In the genomic region with DNA sequence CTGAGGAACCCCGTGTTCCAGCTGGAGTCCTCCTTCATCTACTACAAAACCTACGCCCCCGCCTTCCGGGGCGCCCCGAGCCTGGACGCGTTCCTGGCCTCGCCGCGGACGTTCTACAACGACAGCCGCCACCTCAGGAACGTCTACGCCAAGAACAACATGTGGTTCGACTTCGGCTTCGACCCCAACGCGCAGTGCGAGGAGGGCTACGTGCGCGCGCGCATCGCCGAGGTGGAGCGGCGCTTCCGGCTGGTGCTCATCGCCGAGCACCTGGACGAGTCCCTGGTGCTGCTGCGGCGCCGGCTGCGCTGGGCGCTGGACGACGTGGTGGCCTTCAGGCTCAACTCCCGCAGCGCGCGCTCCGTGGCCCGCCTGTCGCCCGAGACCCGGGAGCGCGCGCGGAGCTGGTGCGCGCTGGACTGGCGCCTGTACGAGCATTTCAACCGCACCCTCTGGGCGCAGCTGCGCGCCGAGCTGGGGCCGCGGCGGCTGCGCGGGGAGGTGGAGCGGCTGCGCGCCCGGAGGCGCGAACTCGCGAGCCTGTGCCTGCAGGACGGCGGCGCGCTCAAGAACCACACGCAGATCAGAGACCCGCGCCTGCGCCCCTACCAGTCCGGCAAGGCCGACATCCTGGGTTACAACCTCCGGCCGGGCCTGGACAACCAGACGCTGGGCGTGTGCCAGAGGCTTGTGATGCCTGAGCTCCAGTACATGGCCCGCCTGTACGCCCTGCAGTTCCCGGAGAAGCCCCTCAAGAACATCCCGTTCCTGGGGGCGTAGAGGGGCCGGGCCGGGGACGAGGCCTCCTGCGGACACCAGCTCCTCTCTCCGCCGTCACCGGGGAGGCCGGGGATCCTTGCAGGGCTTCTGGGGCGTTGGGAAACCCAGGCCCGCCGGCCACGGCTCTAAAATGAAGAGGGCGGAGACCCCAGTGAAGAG, we compare ENCODE assay signal across 8 cellular contexts. TPM values are rescaled to one million over a fixed set of nuclear protein-coding genes. Genes with fewer than 3 reads are reported as not detected.
A peak's percentile ranks its signal among the peaks of the same experiment; 100 is the strongest.
DNase-seq lines count a peak whose midpoint lies in the region; ATAC-seq, FAIRE-seq and TF ChIP-seq lines count a peak whose summit lies in the region.

No MANE protein-coding gene starts in this region.

- H3K27ac Mint-ChIP-seq in CD4-positive, CD25-positive, alpha-beta regulatory T cell = no peak overlapping the region

- BruUV-seq in Panc1 (replicated peaks; lab: Mats Ljungman, UMichigan) = TSS peak; percentile 67

- H3K9me3 Mint-ChIP-seq in CD4-positive, CD25-positive, alpha-beta regulatory T cell = no peaks in the 10 kb centered on the region

- TF ChIP-seq CTCF in Panc1 (IDR thresholded peaks at IDR 0.05) (no peak), breast epithelium (IDR thresholded peaks at IDR 0.05) (no peak)

- H3K36me3 ChIP-seq in CD4-positive, CD25-positive, alpha-beta regulatory T cell (ENCODE audit: control insufficient read depth, insufficient read depth, low read length) = no peaks in the 10 kb centered on the region
- H3K36me3 ChIP-seq in Panc1 (ENCODE audit: control insufficient read depth, insufficient read depth, low read length) = no peaks in the 10 kb centered on the region
- H3K36me3 ChIP-seq in breast epithelium = no peaks in the 10 kb centered on the region

- H3K36me3 Mint-ChIP-seq in CD4-positive, CD25-positive, alpha-beta regulatory T cell = no peaks in the 10 kb centered on the region

- peaks cover 12% of the 10 kb centered on the region for H3K27me3 Mint-ChIP-seq in CD4-positive, CD25-positive, alpha-beta regulatory T cell

- in situ Hi-C loops in Panc1 (cut with HindIII; ENCODE audit: low pct_unique_long_range_greater_than_20kb, low sequenced_read_pairs) = no loop called here

- peaks cover 23% of the 10 kb centered on the region for H3K4me1 ChIP-seq in CD4-positive, CD25-positive, alpha-beta regulatory T cell (ENCODE audit: control insufficient read depth, insufficient read depth, low read length, poor library complexity, severe bottlenecking)
- H3K4me1 ChIP-seq in Panc1 (ENCODE audit: control insufficient read depth, insufficient read depth, low read length) (peaks cover 20% of the 10 kb centered on the region), breast epithelium (no peaks in the 10 kb centered on the region)

- no peak for FAIRE-seq in HTR-8/SVneo (lab: Jason Lieb, UNC)

- no peak overlapping the region for H3K27ac ChIP-seq in CD4-positive, CD25-positive, alpha-beta regulatory T cell (ENCODE audit: insufficient read depth, low read length, poor library complexity, severe bottlenecking)
- H3K27ac ChIP-seq in Panc1 (ENCODE audit: low read length) (peak overlapping the region; percentile 83), breast epithelium (no peak overlapping the region)

- TF ChIP-seq POLR2A in breast epithelium (IDR thresholded peaks at IDR 0.05) = no peak

- intact Hi-C loops in Panc1 (cut with micrococcal nuclease; ENCODE audit: unreplicated experiment) = no loop called here
- intact Hi-C loops in breast epithelium (cut with DNase I; ENCODE audit: low total_unique reads) = no loop called here

- peaks cover 0 to 11% (median 0%) of the 10 kb centered on the region in 4 donors for H3K4me1 Mint-ChIP-seq in CD4-positive, CD25-positive, alpha-beta regulatory T cell

- no peak overlapping the region for H3K4me3 ChIP-seq in CD4-positive, CD25-positive, alpha-beta regulatory T cell (ENCODE audit: low read depth, low read length)
- H3K4me3 ChIP-seq in Panc1 (ENCODE audit: low read depth in 2 of 2, low read length in 2 of 2) (peak overlapping the region; percentile 27 to 29), breast epithelium (peak overlapping the region; percentile 40 to 69 (median 42))

- CTCF ChIA-PET in Panc1 (lab: Charles Lee) = no interaction called here

- H3K9me3 ChIP-seq in CD4-positive, CD25-positive, alpha-beta regulatory T cell (ENCODE audit: control insufficient read depth in 2 of 2, low read length in 2 of 2) = no peaks in the 10 kb centered on the region
- H3K9me3 ChIP-seq in Panc1 (ENCODE audit: control insufficient read depth, insufficient read depth, low read depth, low read length) (no peaks in the 10 kb centered on the region), breast epithelium (no peaks in the 10 kb centered on the region)

- DNase-seq in CD4-positive, CD25-positive, alpha-beta regulatory T cell = peak in 1 of 3 donors; percentile 49
- DNase-seq in Panc1 (ENCODE audit: low read depth, low spot score) (no peak), breast epithelium (ENCODE audit: low spot score in 2 of 2) (no peak), iris pigment epithelial cell (ENCODE audit: low read depth) (peak; percentile 75), cerebellar nuclear complex (lab: John Stamatoyannopoulos, UW) (no peak), HTR-8/SVneo (ENCODE audit: insufficient read length, low spot score) (no peak)
- peak; percentile 11 to 34 for DNase-seq in stimulated activated CD4-positive, alpha-beta T cell treated with anti-CD3 and anti-CD28 coated beads, Interleukin-1b, Interleukin-23, amount 100 ng/mL, for 4 hours (ENCODE audit: low read depth in 2 of 2)

- H3K27me3 ChIP-seq in CD4-positive, CD25-positive, alpha-beta regulatory T cell (ENCODE audit: control insufficient read depth, insufficient read depth, low read length) = no peaks in the 10 kb centered on the region
- H3K27me3 ChIP-seq in Panc1 (ENCODE audit: control insufficient read depth, insufficient read depth, low read length) (no peaks in the 10 kb centered on the region), breast epithelium (peaks cover 0 to 23% of the 10 kb centered on the region in 2 donors)

- ATAC-seq in CD4-positive, CD25-positive, alpha-beta regulatory T cell (ENCODE audit: low read depth in 2 of 2) = peak; percentile 51 to 52
- ATAC-seq in GM21786 (IDR thresholded peaks at IDR 0.05; ENCODE audit: unreplicated experiment) (peak; percentile 39), Panc1 (peak; percentile 80)

- POLR2A ChIA-PET in Panc1 (lab: Charles Lee) = no interaction called here

- peak overlapping the region in 3 of 4 donors; percentile 54 to 74 (median 65) for H3K4me3 Mint-ChIP-seq in CD4-positive, CD25-positive, alpha-beta regulatory T cell

RNA-seq across cellular contexts. Expression of a gene that starts 5.3 kb away (rescaled TPM):
- total RNA-seq in CD4-positive, CD25-positive, alpha-beta regulatory T cell = 3.8 TPM
- polyA plus RNA-seq in CD4-positive, CD25-positive, alpha-beta regulatory T cell = under 1 TPM in 2 of 4 donors, not detected in 2; 0.16 to 0.67 TPM
- total RNA-seq in Panc1 (2021; ENCODE audit: unreplicated experiment) (10.0 TPM), breast epithelium (1 to 10 TPM in 1 of 3 donors, under 1 TPM in 2; 0.33 to 3.0 (median 0.44) TPM)
- 18.8 TPM for polyA plus RNA-seq in Panc1 (2012; ENCODE audit: insufficient read length)

RNA-seq across cellular contexts. Expression of a gene that starts 27.0 kb away (rescaled TPM):
- 1.1 TPM for total RNA-seq in CD4-positive, CD25-positive, alpha-beta regulatory T cell
- not detected for polyA plus RNA-seq in CD4-positive, CD25-positive, alpha-beta regulatory T cell
- total RNA-seq in Panc1 (2021; ENCODE audit: unreplicated experiment) = 1.6 TPM
- polyA plus RNA-seq in Panc1 (2012; ENCODE audit: insufficient read length) = 3.7 TPM
- 1 to 10 TPM in 1 of 3 donors, not detected in 2; 2.6 TPM for total RNA-seq in breast epithelium

RNA-seq across cellular contexts. Expression of a gene that starts 55.0 kb away (rescaled TPM):
- 12.3 TPM for total RNA-seq in CD4-positive, CD25-positive, alpha-beta regulatory T cell
- polyA plus RNA-seq in CD4-positive, CD25-positive, alpha-beta regulatory T cell = 1 to 10 TPM; 6.0 to 8.6 (median 6.6) TPM
- total RNA-seq in Panc1 (2021; ENCODE audit: unreplicated experiment) = 0.15 TPM
- polyA plus RNA-seq in Panc1 (2012; ENCODE audit: insufficient read length) = 0.29 TPM
- under 1 TPM; 0.16 to 0.88 (median 0.33) TPM for total RNA-seq in breast epithelium

Comparison
In these comparisons a context has a peak if more than half of its experiments do, and no peak if none do; other contexts are left out.
1. DNase-seq: peak in iris pigment epithelial cell (single experiment) and stimulated activated CD4-positive, alpha-beta T cell treated with anti-CD3 and anti-CD28 coated beads, Interleukin-1b, Interleukin-23, amount 100 ng/mL, for 4 hours (2 of 2); none in Panc1 (single experiment), breast epithelium (0 of 2), cerebellar nuclear complex (0 of 2) and HTR-8/SVneo (single experiment).
2. Peak in every context shown above with its lines, with median percentiles within 50 percentile points of each other: ATAC-seq.